ENCODE assay signal across 11 cellular contexts in the genomic region with DNA sequence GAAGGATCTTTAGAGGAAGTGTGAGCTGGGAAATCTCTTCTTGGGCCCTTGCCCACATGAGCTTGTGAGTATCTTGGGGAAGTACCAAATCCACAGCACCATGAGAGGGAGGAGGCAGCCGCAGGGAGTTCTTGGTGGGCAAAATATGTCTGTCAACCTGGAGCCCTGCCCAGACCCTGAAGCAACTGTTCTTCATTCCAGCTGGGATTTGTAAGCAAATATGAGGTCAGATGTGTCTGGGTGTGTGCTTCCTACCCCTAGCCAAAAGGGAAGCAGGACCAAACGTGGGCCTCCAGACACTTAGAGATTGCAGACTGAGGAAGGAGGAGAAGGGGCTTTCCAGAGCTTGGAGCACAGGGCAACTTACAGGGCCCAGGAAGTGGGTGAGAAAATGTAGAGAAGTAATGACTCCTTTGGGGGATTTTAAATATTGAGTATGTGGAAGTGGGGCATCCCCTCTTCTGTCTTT. TPM values are rescaled to one million over a fixed set of nuclear protein-coding genes. Genes with fewer than 3 reads are reported as not detected.
DNase-seq lines count a peak whose midpoint lies in the region; ATAC-seq and TF ChIP-seq lines count a peak whose summit lies in the region.
"Had no signal": no experiment of that assay in that cellular context is flagged by ENCODE, and none has a peak within 500 bp of the region (broad histone marks: within the 10 kb centered on the region; RNA-seq: fewer than 3 reads in every experiment).

No MANE protein-coding gene starts in this region.

- H3K9ac ChIP-seq in OCI-LY3 (ENCODE audit: low read length), result no peak overlapping the region

- H3K9me3 ChIP-seq in OCI-LY3 (ENCODE audit: insufficient read depth, low read length), result peaks cover 4% of the 10 kb centered on the region; the same call in 1 of the 2 replicates
- H3K9me3 ChIP-seq in gastroesophageal sphincter, result peaks cover 0 to 9% (median 0%) of the 10 kb centered on the region in 3 donors
- H3K9me3 ChIP-seq in gastrocnemius medialis, result no peaks in the 10 kb centered on the region
- H3K9me3 ChIP-seq: neutrophil had no signal

- H2AFZ ChIP-seq in OCI-LY3 (ENCODE audit: low read depth, low read length), result no peak overlapping the region

- no peak for TF ChIP-seq EP300 in gastroesophageal sphincter (IDR thresholded peaks at IDR 0.05)

- intact Hi-C loops in gastrocnemius medialis (cut with DNase I; ENCODE audit: low total_unique reads), result no loop called here

- H3K4me2 ChIP-seq in OCI-LY3 (ENCODE audit: low read length), result peak overlapping the region; percentile 15; the same call in 1 of the 2 replicates

- H3K27me3 ChIP-seq in OCI-LY3 (ENCODE audit: low read depth, low read length) (no peaks in the 10 kb centered on the region), gastroesophageal sphincter (no peaks in the 10 kb centered on the region), gastrocnemius medialis (no peaks in the 10 kb centered on the region)
- H3K27me3 ChIP-seq: neutrophil had no signal

- TF ChIP-seq CTCF in OCI-LY3 (IDR thresholded peaks at IDR 0.05; ENCODE audit: low read depth, low read length), result no peak
- TF ChIP-seq CTCF in gastroesophageal sphincter (IDR thresholded peaks at IDR 0.05), result no peak
- no peak for TF ChIP-seq CTCF in gastrocnemius medialis (IDR thresholded peaks at IDR 0.05 in 4 of 5, conservative IDR thresholded peaks at IDR 0.05 in 1 of 5)

- no peaks in the 10 kb centered on the region for H3K79me2 ChIP-seq in OCI-LY3 (ENCODE audit: low read length)

- 10 to 20% methylated on average over 1 to 2 of the region's 2 CpGs for WGBS in gastroesophageal sphincter (ENCODE audit: low coverage in 1 of 2), 2 donors

- H3K36me3 ChIP-seq in OCI-LY3 (replicated peaks; ENCODE audit: low read depth, low read length) (peaks cover 2% of the 10 kb centered on the region), gastroesophageal sphincter (no peaks in the 10 kb centered on the region), gastrocnemius medialis (no peaks in the 10 kb centered on the region)
- H3K36me3 ChIP-seq: neutrophil had no signal

- peak; percentile 29 for DNase-seq in Daoy (ENCODE audit: low read depth)
- DNase-seq in gastrocnemius medialis, result peak; percentile 72 to 81
- no peak for DNase-seq in LoVo (ENCODE audit: low spot score)
- DNase-seq in NCI-H146 (lab: John Stamatoyannopoulos, UW), result no peak
- DNase-seq in DMS53 (lab: John Stamatoyannopoulos, UW), result no peak
- DNase-seq in T-helper 9 cell, result no peak
- DNase-seq: NCI-H1436 treated with DMSO at 0.1 percent for 48 hours had no signal

- no peak overlapping the region for H3K4me3 ChIP-seq in OCI-LY3 (ENCODE audit: low read length)
- H3K4me3 ChIP-seq in gastroesophageal sphincter, result no peak overlapping the region
- no peak overlapping the region for H3K4me3 ChIP-seq in gastrocnemius medialis
- H3K4me3 ChIP-seq: SK-N-MC had no signal

- in situ Hi-C loops in gastrocnemius medialis (cut with MboI; ENCODE audit: low sequenced_read_pairs in 4 of 4), result no loop called here

- ATAC-seq in gastroesophageal sphincter, result peak; percentile 94
- ATAC-seq in gastrocnemius medialis, result peak; percentile 71 to 77

- H4K20me1 ChIP-seq in OCI-LY3 (ENCODE audit: insufficient read depth, low read length), result no peaks in the 10 kb centered on the region

- TF ChIP-seq POLR2A in gastroesophageal sphincter (IDR thresholded peaks at IDR 0.05) (no peak), gastrocnemius medialis (IDR thresholded peaks at IDR 0.05) (peak in 1 of 2 donors; percentile 42)

- H3K27ac ChIP-seq in OCI-LY3 (ENCODE audit: low read length) (no peak overlapping the region), gastroesophageal sphincter (peak overlapping the region in 3 of 4 donors; percentile 57 to 76 (median 58)), gastrocnemius medialis (peak overlapping the region; percentile 30 to 60 (median 44))
- H3K27ac ChIP-seq: neutrophil, SK-N-MC had no signal

- H3K4me1 ChIP-seq in OCI-LY3 (ENCODE audit: low read length), result peaks cover 14% of the 10 kb centered on the region
- peaks cover 0 to 23% (median 10%) of the 10 kb centered on the region in 3 donors for H3K4me1 ChIP-seq in gastroesophageal sphincter
- H3K4me1 ChIP-seq in gastrocnemius medialis, result peaks cover 5 to 11% of the 10 kb centered on the region in 2 donors

RNA-seq across cellular contexts. Expression of a gene that starts 21.0 kb away (rescaled TPM):
- 21.3 and 25.1 TPM in 2 replicates for total RNA-seq in Daoy (2014; rRNA removed; shearing (Covaris generic))
- total RNA-seq in gastroesophageal sphincter, result 100 to 1,000 TPM; 105 to 207 (median 144) TPM
- 100 to 1,000 TPM; 116 to 139 (median 121) TPM for total RNA-seq in gastrocnemius medialis

RNA-seq across cellular contexts. Expression of a gene that starts 21.1 kb away (rescaled TPM):
- 4.6 and 8.1 TPM in 2 replicates for total RNA-seq in Daoy (2014; rRNA removed; shearing (Covaris generic))
- total RNA-seq in gastroesophageal sphincter (1 to 10 TPM; 3.2 to 8.4 (median 5.5) TPM), gastrocnemius medialis (1 to 10 TPM; 2.0 to 4.7 (median 3.5) TPM)

RNA-seq across cellular contexts. Expression of a gene that starts 41.9 kb away (rescaled TPM):
- total RNA-seq in Daoy (2014; rRNA removed; shearing (Covaris generic)), result not detected in 2 replicates
- total RNA-seq in gastroesophageal sphincter (not detected), gastrocnemius medialis (not detected)

Comparison
In these comparisons a context has a peak if more than half of its experiments do, and no peak if none do; other contexts are left out.
1. DNase-seq: peak in Daoy (single experiment) and gastrocnemius medialis (2 of 2); none in LoVo (single experiment), NCI-H146 (single experiment), DMS53 (single experiment) and T-helper 9 cell (single experiment).